In genomic region chr14:77882631-77883030, GRCh38 we compare ENCODE assay signal across 16 cellular contexts.
DNase-seq lines count a peak whose midpoint lies in the region; ATAC-seq lines count a peak whose summit lies in the region.
"Had no signal": no experiment of that assay in that cellular context is flagged by ENCODE, and none has a peak within 500 bp of the region (broad histone marks: within the 10 kb centered on the region; RNA-seq: fewer than 3 reads in every experiment).

No MANE protein-coding gene starts in this region.

- ATAC-seq in left cardiac atrium (peak; percentile 77 to 84), sciatic nerve (peak; percentile 88), HG03135 (IDR thresholded peaks at IDR 0.05; ENCODE audit: unreplicated experiment) (no peak)

- H3K9ac ChIP-seq in SK-N-MC (ENCODE audit: insufficient read length) = peak overlapping the region; percentile 30

- intact Hi-C loops in left cardiac atrium (cut with DNase I) (no loop called here), sciatic nerve (cut with DNase I) (no loop called here)

- in situ Hi-C loops in ACHN (cut with HindIII; ENCODE audit: low pct_ligation_motif_present, low pct_unique_long_range_greater_than_20kb, low sequenced_read_pairs) = no loop called here

- peak overlapping the region; percentile 19 for H3K4me3 ChIP-seq in SK-N-MC
- H3K4me3 ChIP-seq: breast epithelium had no signal

- H3K27ac ChIP-seq in SK-N-MC = peak overlapping the region; percentile 79
- H3K27ac ChIP-seq: C4-2B, HL-60 had no signal

- no peaks in the 10 kb centered on the region for H3K36me3 ChIP-seq in SK-N-MC (ENCODE audit: insufficient read depth, low read length)
- H3K36me3 ChIP-seq: breast epithelium had no signal

- no peaks in the 10 kb centered on the region for H3K9me3 ChIP-seq in SK-N-MC (ENCODE audit: low read depth, low read length)
- H3K9me3 ChIP-seq: breast epithelium had no signal

- peak; percentile 58 for DNase-seq in EH (ENCODE audit: low read depth)
- DNase-seq in SK-N-MC (ENCODE audit: low read depth, low spot score) = no peak
- DNase-seq in left cardiac atrium = no peak
- DNase-seq in sciatic nerve (ENCODE audit: low spot score) = no peak
- DNase-seq in activated effector memory CD4-positive, alpha-beta T cell treated with anti-CD3 and anti-CD28 coated beads, Interleukin-2, amount 50 U/mL, for 16 hours = no peak
- DNase-seq in ACHN = no peak
- DNase-seq in inferior parietal cortex (ENCODE audit: extremely low spot score) = no peak
- DNase-seq: activated CD4-positive, CD25-positive, alpha-beta regulatory T cell treated with anti-CD3 and anti-CD28 coated beads, Interleukin-2, amount 50 U/mL, for 72 hours; NCI-H526 treated with DMSO at 0.1 percent for 48 hours; SIG-M5; stimulated activated CD4-positive, alpha-beta T cell treated with anti-CD3 and anti-CD28 coated beads, Interleukin-15, amount 100 ng/mL, for 24 hours; stimulated activated CD8-positive, alpha-beta memory T cell treated with anti-CD3 and anti-CD28 coated beads, Interleukin-4, amount 100 ng/mL, for 48 hours had no signal
